Comparison of ENCODE assay signal across 9 cellular contexts in genomic region chr18:24878289-24878688, GRCh38.
DNase-seq lines count a peak whose midpoint lies in the region; ATAC-seq and TF ChIP-seq lines count a peak whose summit lies in the region.
"Had no signal": no experiment of that assay in that cellular context is flagged by ENCODE, and none has a peak within 500 bp of the region (broad histone marks: within the 10 kb centered on the region; RNA-seq: fewer than 3 reads in every experiment).

No MANE protein-coding gene starts in this region.

- H3K9ac ChIP-seq in smooth muscle cell (ENCODE audit: low read depth), result no peak overlapping the region

- H3K79me2 ChIP-seq in smooth muscle cell (ENCODE audit: low read depth), result no peaks in the 10 kb centered on the region

- peaks cover 27% of the 10 kb centered on the region for H3K4me1 ChIP-seq in smooth muscle cell (ENCODE audit: low read depth)

- no peaks in the 10 kb centered on the region for H3K4me1 Mint-ChIP-seq in activated T-helper 2 cell treated with anti-CD3 and anti-CD28 coated beads, Interferon-gamma antibody, Interleukin-2, Interleukin-4, amounts not matched to agents 10 μg/mL and 5 μg/mL and 100 μg/mL, durations not matched to agents 14 hours and 24 hours and 36 hours (ENCODE audit: low read depth)
- H3K4me1 Mint-ChIP-seq: activated naive CD8-positive, alpha-beta T cell treated with anti-CD3 and anti-CD28 coated beads, Interleukin-2, amount 10 ng/mL, durations not matched to agents 7 days and 5 days had no signal

- no peaks in the 10 kb centered on the region for H3F3A ChIP-seq in smooth muscle cell (ENCODE audit: low read depth)

- H3K27ac ChIP-seq in smooth muscle cell (ENCODE audit: low read depth), result no peak overlapping the region

- in situ Hi-C loops in ACHN (cut with HindIII; ENCODE audit: low pct_ligation_motif_present, low pct_unique_long_range_greater_than_20kb, low sequenced_read_pairs), result no loop called here

- no peak overlapping the region for H2AFZ ChIP-seq in smooth muscle cell (ENCODE audit: low read depth)

- no peaks in the 10 kb centered on the region for H4K20me1 ChIP-seq in smooth muscle cell (ENCODE audit: low read depth)

- TF ChIP-seq CTCF in HFF-Myc (IDR thresholded peaks at IDR 0.05; ENCODE audit: low read depth, low read length, missing control alignments) (peak; percentile 42), smooth muscle cell (IDR thresholded peaks at IDR 0.05; ENCODE audit: borderline replicate concordance, insufficient read depth, poor library complexity, severe bottlenecking) (peak; percentile 67)

- no peaks in the 10 kb centered on the region for H3K27me3 Mint-ChIP-seq in activated T-helper 2 cell treated with anti-CD3 and anti-CD28 coated beads, Interferon-gamma antibody, Interleukin-2, Interleukin-4, amounts not matched to agents 10 μg/mL and 5 μg/mL and 100 μg/mL, durations not matched to agents 14 hours and 24 hours and 36 hours (ENCODE audit: low read depth)
- H3K27me3 Mint-ChIP-seq: activated naive CD8-positive, alpha-beta T cell treated with anti-CD3 and anti-CD28 coated beads, Interleukin-2, amount 10 ng/mL, durations not matched to agents 7 days and 5 days had no signal

- no peaks in the 10 kb centered on the region for H3K27me3 ChIP-seq in smooth muscle cell (ENCODE audit: low read depth)

- no peaks in the 10 kb centered on the region for H3K36me3 Mint-ChIP-seq in activated T-helper 2 cell treated with anti-CD3 and anti-CD28 coated beads, Interferon-gamma antibody, Interleukin-2, Interleukin-4, amounts not matched to agents 10 μg/mL and 5 μg/mL and 100 μg/mL, durations not matched to agents 14 hours and 24 hours and 36 hours (ENCODE audit: low read depth)
- H3K36me3 Mint-ChIP-seq in activated naive CD4-positive, alpha-beta T cell treated with anti-CD3 and anti-CD28 coated beads, Interleukin-2, amount 50 U/mL, for 72 hours, result no peaks in the 10 kb centered on the region
- H3K36me3 Mint-ChIP-seq: activated naive CD8-positive, alpha-beta T cell treated with anti-CD3 and anti-CD28 coated beads, Interleukin-2, amount 10 ng/mL, durations not matched to agents 7 days and 5 days had no signal

- H3K4me3 ChIP-seq in HFF-Myc (replicated peaks; ENCODE audit: low read depth, low read length), result no peak overlapping the region
- no peak overlapping the region for H3K4me3 ChIP-seq in smooth muscle cell

- H3K9me3 ChIP-seq in smooth muscle cell (replicated peaks; ENCODE audit: low read depth), result no peaks in the 10 kb centered on the region

- H3K9me3 Mint-ChIP-seq in activated T-helper 2 cell treated with anti-CD3 and anti-CD28 coated beads, Interferon-gamma antibody, Interleukin-2, Interleukin-4, amounts not matched to agents 10 μg/mL and 5 μg/mL and 100 μg/mL, durations not matched to agents 14 hours and 24 hours and 36 hours, result no peaks in the 10 kb centered on the region
- H3K9me3 Mint-ChIP-seq in activated naive CD4-positive, alpha-beta T cell treated with anti-CD3 and anti-CD28 coated beads, Interleukin-2, amount 50 U/mL, for 72 hours, result peaks cover 5 to 15% of the 10 kb centered on the region in 2 donors
- H3K9me3 Mint-ChIP-seq: activated naive CD8-positive, alpha-beta T cell treated with anti-CD3 and anti-CD28 coated beads, Interleukin-2, amount 10 ng/mL, durations not matched to agents 7 days and 5 days had no signal

- H3K4me2 ChIP-seq in smooth muscle cell, result no peak overlapping the region

- no peak for ATAC-seq in HG02588 (IDR thresholded peaks at IDR 0.05; ENCODE audit: unreplicated experiment)
- ATAC-seq in activated naive CD4-positive, alpha-beta T cell treated with anti-CD3 and anti-CD28 coated beads, Interleukin-2, amount 50 U/mL, for 72 hours, result no peak

- intact Hi-C loops in activated T-helper 2 cell treated with anti-CD3 and anti-CD28 coated beads, Interferon-gamma antibody, Interleukin-2, Interleukin-4, amounts not matched to agents 10 μg/mL and 5 μg/mL and 100 μg/mL, durations not matched to agents 14 hours and 24 hours and 36 hours (cut with micrococcal nuclease), result no loop called here

- H3K27ac Mint-ChIP-seq in activated T-helper 2 cell treated with anti-CD3 and anti-CD28 coated beads, Interferon-gamma antibody, Interleukin-2, Interleukin-4, amounts not matched to agents 10 μg/mL and 5 μg/mL and 100 μg/mL, durations not matched to agents 14 hours and 24 hours and 36 hours, result no peak overlapping the region
- H3K27ac Mint-ChIP-seq in activated naive CD4-positive, alpha-beta T cell treated with anti-CD3 and anti-CD28 coated beads, Interleukin-2, amount 50 U/mL, for 72 hours, result no peak overlapping the region
- H3K27ac Mint-ChIP-seq: activated naive CD8-positive, alpha-beta T cell treated with anti-CD3 and anti-CD28 coated beads, Interleukin-2, amount 10 ng/mL, durations not matched to agents 7 days and 5 days had no signal

- H3K36me3 ChIP-seq in smooth muscle cell (ENCODE audit: low read depth), result no peaks in the 10 kb centered on the region

- whole genome bisulfite sequencing in smooth muscle cell (ENCODE audit: low lambda C conversion rate), result 23% methylated on average over 4 of the region's 4 CpGs

- no peak overlapping the region for H3K4me3 Mint-ChIP-seq in activated T-helper 2 cell treated with anti-CD3 and anti-CD28 coated beads, Interferon-gamma antibody, Interleukin-2, Interleukin-4, amounts not matched to agents 10 μg/mL and 5 μg/mL and 100 μg/mL, durations not matched to agents 14 hours and 24 hours and 36 hours (ENCODE audit: low read depth)
- H3K4me3 Mint-ChIP-seq: activated naive CD8-positive, alpha-beta T cell treated with anti-CD3 and anti-CD28 coated beads, Interleukin-2, amount 10 ng/mL, durations not matched to agents 7 days and 5 days had no signal

- DNase-seq in ACHN, result peak; percentile 30
- no peak for DNase-seq in HFF-Myc (ENCODE audit: extremely low read depth, low read depth)
- DNase-seq in SK-N-DZ (ENCODE audit: low spot score), result peak; percentile 57
- peak; percentile 1 for DNase-seq in glomerular visceral epithelial cell (ENCODE audit: extremely low spot score)
- DNase-seq in smooth muscle cell (lab: John Stamatoyannopoulos, UW; ENCODE audit: unreplicated experiment), result no peak
- no peak for DNase-seq in activated T-helper 2 cell treated with anti-CD3 and anti-CD28 coated beads, Interferon-gamma antibody, Interleukin-2, Interleukin-4, amounts not matched to agents 10 μg/mL and 5 μg/mL and 100 μg/mL, durations not matched to agents 14 hours and 24 hours and 36 hours (ENCODE audit: low spot score)
- DNase-seq in activated naive CD4-positive, alpha-beta T cell treated with anti-CD3 and anti-CD28 coated beads, Interleukin-2, amount 50 U/mL, for 72 hours (ENCODE audit: low spot score in 2 of 2), result no peak
- DNase-seq: activated naive CD8-positive, alpha-beta T cell treated with anti-CD3 and anti-CD28 coated beads, Interleukin-2, amount 10 ng/mL, durations not matched to agents 7 days and 5 days had no signal

Comparison
In these comparisons a context has a peak if more than half of its experiments do, and no peak if none do; other contexts are left out.
1. DNase-seq: peak in ACHN (single experiment), SK-N-DZ (single experiment) and glomerular visceral epithelial cell (single experiment); none in HFF-Myc (single experiment), smooth muscle cell (single experiment), activated T-helper 2 cell treated with anti-CD3 and anti-CD28 coated beads, Interferon-gamma antibody, Interleukin-2, Interleukin-4, amounts not matched to agents 10 μg/mL and 5 μg/mL and 100 μg/mL, durations not matched to agents 14 hours and 24 hours and 36 hours (single experiment) and activated naive CD4-positive, alpha-beta T cell treated with anti-CD3 and anti-CD28 coated beads, Interleukin-2, amount 50 U/mL, for 72 hours (0 of 2).